ENCODE assay signal across 10 cellular contexts in genomic region chr14:68924392-68925158, GRCh38.
DNase-seq lines count a peak whose midpoint lies in the region; ATAC-seq lines count a peak whose summit lies in the region.
"Had no signal": no experiment of that assay in that cellular context is flagged by ENCODE, and none has a peak within 500 bp of the region (broad histone marks: within the 10 kb centered on the region; RNA-seq: fewer than 3 reads in every experiment).

No MANE protein-coding gene starts in this region.

- peak overlapping the region; percentile 44; the same call in 1 of the 2 replicates for H3K27ac ChIP-seq in HUES6 (ENCODE audit: low read depth, low read length)

- peaks cover 47% of the 10 kb centered on the region for H3K4me1 ChIP-seq in HUES6 (ENCODE audit: control insufficient read depth, insufficient read depth, low read length)

- no peaks in the 10 kb centered on the region for H3K36me3 Mint-ChIP-seq in stimulated activated effector memory CD8-positive, alpha-beta T cell treated with anti-CD3 and anti-CD28 coated beads, Interleukin-12 subunit alpha, Interleukin-12 subunit beta, amount 100 ng/mL, for 72 hours

- H3K27ac Mint-ChIP-seq in stimulated activated naive CD8-positive, alpha-beta T cell treated with anti-CD3 and anti-CD28 coated beads, Interleukin-15, amount 100 ng/mL, for 72 hours: peak overlapping the region in 1 of 2 donors; percentile 86
- no peak overlapping the region for H3K27ac Mint-ChIP-seq in stimulated activated effector memory CD8-positive, alpha-beta T cell treated with anti-CD3 and anti-CD28 coated beads, Interleukin-12 subunit alpha, Interleukin-12 subunit beta, amount 100 ng/mL, for 72 hours
- H3K27ac Mint-ChIP-seq: naive B cell had no signal

- H3K27me3 ChIP-seq in HUES6 (ENCODE audit: control insufficient read depth, insufficient read depth, low read length): no peaks in the 10 kb centered on the region
- H3K27me3 ChIP-seq: gastrocnemius medialis had no signal

- H3K27me3 Mint-ChIP-seq in stimulated activated naive CD8-positive, alpha-beta T cell treated with anti-CD3 and anti-CD28 coated beads, Interleukin-15, amount 100 ng/mL, for 72 hours: no peaks in the 10 kb centered on the region

- DNase-seq in amniotic stem cell (lab: John Stamatoyannopoulos, UW) (peak; percentile 15), iPS-NIHi11 (ENCODE audit: low spot score) (peak; percentile 63), DMS153 (lab: John Stamatoyannopoulos, UW) (no peak), C1 segment of cervical spinal cord (lab: John Stamatoyannopoulos, UW) (no peak), foreskin melanocyte (no peak)
- DNase-seq in stimulated activated naive CD8-positive, alpha-beta T cell treated with anti-CD3 and anti-CD28 coated beads, Interleukin-15, amount 100 ng/mL, for 72 hours: no peak
- no peak for DNase-seq in stimulated activated effector memory CD8-positive, alpha-beta T cell treated with anti-CD3 and anti-CD28 coated beads, Interleukin-12 subunit alpha, Interleukin-12 subunit beta, amount 100 ng/mL, for 72 hours (ENCODE audit: low spot score in 2 of 2)
- DNase-seq: gastrocnemius medialis, naive B cell had no signal

- H3K4me3 Mint-ChIP-seq in stimulated activated naive CD8-positive, alpha-beta T cell treated with anti-CD3 and anti-CD28 coated beads, Interleukin-15, amount 100 ng/mL, for 72 hours: peak overlapping the region; percentile 25 to 51
- no peak overlapping the region for H3K4me3 Mint-ChIP-seq in stimulated activated effector memory CD8-positive, alpha-beta T cell treated with anti-CD3 and anti-CD28 coated beads, Interleukin-12 subunit alpha, Interleukin-12 subunit beta, amount 100 ng/mL, for 72 hours

- peaks cover 90% of the 10 kb centered on the region for H3K4me1 Mint-ChIP-seq in stimulated activated naive CD8-positive, alpha-beta T cell treated with anti-CD3 and anti-CD28 coated beads, Interleukin-15, amount 100 ng/mL, for 72 hours
- H3K4me1 Mint-ChIP-seq in stimulated activated effector memory CD8-positive, alpha-beta T cell treated with anti-CD3 and anti-CD28 coated beads, Interleukin-12 subunit alpha, Interleukin-12 subunit beta, amount 100 ng/mL, for 72 hours: peaks cover 10% of the 10 kb centered on the region

- H3K9ac ChIP-seq in HUES6 (ENCODE audit: low read length): peak overlapping the region; percentile 54

- H3K36me3 ChIP-seq in HUES6 (ENCODE audit: control insufficient read depth, insufficient read depth, low read length): peaks cover 65% of the 10 kb centered on the region
- H3K36me3 ChIP-seq: gastrocnemius medialis had no signal

- no peak overlapping the region for H3K4me3 ChIP-seq in HUES6 (ENCODE audit: low read depth, low read length)
- H3K4me3 ChIP-seq: gastrocnemius medialis had no signal

- H3K9me3 Mint-ChIP-seq in stimulated activated naive CD8-positive, alpha-beta T cell treated with anti-CD3 and anti-CD28 coated beads, Interleukin-15, amount 100 ng/mL, for 72 hours: peaks cover 15 to 20% of the 10 kb centered on the region in 2 donors
- H3K9me3 Mint-ChIP-seq in stimulated activated effector memory CD8-positive, alpha-beta T cell treated with anti-CD3 and anti-CD28 coated beads, Interleukin-12 subunit alpha, Interleukin-12 subunit beta, amount 100 ng/mL, for 72 hours: peaks cover 8% of the 10 kb centered on the region

- peak; percentile 32 for ATAC-seq in stimulated activated naive CD8-positive, alpha-beta T cell treated with anti-CD3 and anti-CD28 coated beads, Interleukin-15, amount 100 ng/mL, for 72 hours
- no peak for ATAC-seq in stimulated activated effector memory CD8-positive, alpha-beta T cell treated with anti-CD3 and anti-CD28 coated beads, Interleukin-12 subunit alpha, Interleukin-12 subunit beta, amount 100 ng/mL, for 72 hours
- ATAC-seq: gastrocnemius medialis had no signal

- H3K9me3 ChIP-seq in HUES6 (ENCODE audit: control insufficient read depth, insufficient read depth, low read depth, low read length): peaks cover 7% of the 10 kb centered on the region; the same call in 1 of the 2 replicates
- H3K9me3 ChIP-seq: gastrocnemius medialis had no signal

Comparison
In these comparisons a context has a peak if more than half of its experiments do, and no peak if none do; other contexts are left out.
1. DNase-seq: peak in amniotic stem cell (single experiment) and iPS-NIHi11 (single experiment); none in stimulated activated naive CD8-positive, alpha-beta T cell treated with anti-CD3 and anti-CD28 coated beads, Interleukin-15, amount 100 ng/mL, for 72 hours (0 of 2), DMS153 (single experiment), stimulated activated effector memory CD8-positive, alpha-beta T cell treated with anti-CD3 and anti-CD28 coated beads, Interleukin-12 subunit alpha, Interleukin-12 subunit beta, amount 100 ng/mL, for 72 hours (0 of 2), C1 segment of cervical spinal cord (0 of 14) and foreskin melanocyte (single experiment).